In genomic region chr1:34671887-34672286, GRCh38 we compare ENCODE assay signal across 20 cellular contexts.
A peak's percentile ranks its signal among the peaks of the same experiment; 100 is the strongest.
DNase-seq lines count a peak whose midpoint lies in the region; ATAC-seq and TF ChIP-seq lines count a peak whose summit lies in the region.
"Had no signal": no experiment of that assay in that cellular context is flagged by ENCODE, and none has a peak within 500 bp of the region (broad histone marks: within the 10 kb centered on the region; RNA-seq: fewer than 3 reads in every experiment).

No MANE protein-coding gene starts in this region.

- DNase-seq in DMS53 (lab: John Stamatoyannopoulos, UW) (peak; percentile 16), DMS53 treated with DMSO at 0.1 percent for 48 hours (lab: John Stamatoyannopoulos, UW; ENCODE audit: unreplicated experiment) (no peak), erythroblast (lab: John Stamatoyannopoulos, UW) (peak; percentile 11 to 52), globus pallidus (ENCODE audit: low spot score) (no peak)
- no peak for DNase-seq in stimulated activated effector memory CD8-positive, alpha-beta T cell treated with anti-CD3 and anti-CD28 coated beads, Interleukin-12 subunit alpha, Interleukin-12 subunit beta, amount 100 ng/mL, for 72 hours (ENCODE audit: low spot score in 2 of 2)
- no peak for DNase-seq in stimulated activated CD4-positive, alpha-beta T cell treated with anti-CD3 and anti-CD28 coated beads, Interleukin-4, amount 100 ng/mL, for 24 hours
- DNase-seq: AML-193; Caco-2; Calu3; CD4-positive, alpha-beta T cell; CD8-positive, alpha-beta T cell; DMS79 treated with DMSO at 0.1 percent for 48 hours; GF-D8 had no signal

- H3K27ac Mint-ChIP-seq in stimulated activated effector memory CD8-positive, alpha-beta T cell treated with anti-CD3 and anti-CD28 coated beads, Interleukin-12 subunit alpha, Interleukin-12 subunit beta, amount 100 ng/mL, for 72 hours, result no peak overlapping the region
- H3K27ac Mint-ChIP-seq: B cell; CD4-positive, alpha-beta T cell; CD8-positive, alpha-beta T cell had no signal

- TF ChIP-seq CTCF in HEK293 (tag by site-specific recombination; IDR thresholded peaks at IDR 0.05), result no peak

- no peaks in the 10 kb centered on the region for H3K4me1 Mint-ChIP-seq in stimulated activated effector memory CD8-positive, alpha-beta T cell treated with anti-CD3 and anti-CD28 coated beads, Interleukin-12 subunit alpha, Interleukin-12 subunit beta, amount 100 ng/mL, for 72 hours
- H3K4me1 Mint-ChIP-seq: B cell had no signal

- POLR2A ChIA-PET in HEK293 (lab: Yijun Ruan, JAX), result interaction anchor here (0.6 kb wide), 1 partner anchor 12 kb away, joined by 6 read pairs; no protein-coding TSS in a partner anchor

- H3K9me3 ChIP-seq in HEK293 (ENCODE audit: control insufficient read depth, insufficient read depth, low read depth, low read length), result no peaks in the 10 kb centered on the region
- H3K9me3 ChIP-seq: A549, Caco-2 had no signal

- H3K36me3 Mint-ChIP-seq in stimulated activated effector memory CD8-positive, alpha-beta T cell treated with anti-CD3 and anti-CD28 coated beads, Interleukin-12 subunit alpha, Interleukin-12 subunit beta, amount 100 ng/mL, for 72 hours, result no peaks in the 10 kb centered on the region
- H3K36me3 Mint-ChIP-seq: CD8-positive, alpha-beta T cell had no signal

- H3K9me3 Mint-ChIP-seq in stimulated activated effector memory CD8-positive, alpha-beta T cell treated with anti-CD3 and anti-CD28 coated beads, Interleukin-12 subunit alpha, Interleukin-12 subunit beta, amount 100 ng/mL, for 72 hours, result peaks cover 5% of the 10 kb centered on the region

- no peak overlapping the region for H3K4me3 Mint-ChIP-seq in stimulated activated effector memory CD8-positive, alpha-beta T cell treated with anti-CD3 and anti-CD28 coated beads, Interleukin-12 subunit alpha, Interleukin-12 subunit beta, amount 100 ng/mL, for 72 hours
- H3K4me3 Mint-ChIP-seq: B cell; CD4-positive, alpha-beta T cell; CD8-positive, alpha-beta T cell had no signal

- no peak overlapping the region for H3K27ac ChIP-seq in HEK293 (ENCODE audit: extremely low read depth, low read depth, low read length)
- H3K27ac ChIP-seq: 22Rv1; A549; BLaER1 treated with 17β-estradiol and CSF1 and Interleukin-3, amounts not matched to agents 10 nM and 100 nM; C4-2B had no signal

- H3K4me1 ChIP-seq in HEK293 (ENCODE audit: control insufficient read depth, insufficient read depth, low read length), result no peaks in the 10 kb centered on the region
- H3K4me1 ChIP-seq: A549; BLaER1 treated with 17β-estradiol and CSF1 and Interleukin-3, amounts not matched to agents 10 nM and 100 nM; Caco-2 had no signal

- no peak overlapping the region for H3K4me3 ChIP-seq in HEK293 (ENCODE audit: low read depth, low read length)
- H3K4me3 ChIP-seq: A549 had no signal

- no peaks in the 10 kb centered on the region for H3K36me3 ChIP-seq in HEK293 (ENCODE audit: control insufficient read depth in 2 of 2, insufficient read depth in 1 of 2, low read length in 2 of 2)
- H3K36me3 ChIP-seq: BLaER1 treated with 17β-estradiol and CSF1 and Interleukin-3, amounts not matched to agents 10 nM and 100 nM had no signal

- CTCF ChIA-PET in HEK293 (lab: Yijun Ruan, JAX), result interaction anchor here (0.5 kb wide), 1 partner anchor 64 kb away, joined by 3 read pairs; no protein-coding TSS in a partner anchor

- no peak for TF ChIP-seq POLR2A in erythroblast (IDR thresholded peaks at IDR 0.05; ENCODE audit: low read length)

- ATAC-seq in stimulated activated effector memory CD8-positive, alpha-beta T cell treated with anti-CD3 and anti-CD28 coated beads, Interleukin-12 subunit alpha, Interleukin-12 subunit beta, amount 100 ng/mL, for 72 hours, result peak; percentile 16
- no peak for ATAC-seq in GM18868 (IDR thresholded peaks at IDR 0.05; ENCODE audit: unreplicated experiment)
- ATAC-seq: A549; CD8-positive, alpha-beta T cell had no signal

TF ChIP-seq in HEK293, 187 proteins besides CTCF, POLR2A, EP300 and RAD21:
- TF ChIP-seq ZFP69B (tag by site-specific recombination; IDR thresholded peaks at IDR 0.05) (no peak), SETDB1 (IDR thresholded peaks at IDR 0.05; ENCODE audit: insufficient read length, low read length) (peak; percentile 38), ZNF645 (tag by site-specific recombination; IDR thresholded peaks at IDR 0.05) (no peak)

Comparison
In these comparisons a context has a peak if more than half of its experiments do, and no peak if none do; other contexts are left out.
1. DNase-seq: peak in DMS53 (single experiment) and erythroblast (2 of 2); none in DMS53 treated with DMSO at 0.1 percent for 48 hours (single experiment), stimulated activated effector memory CD8-positive, alpha-beta T cell treated with anti-CD3 and anti-CD28 coated beads, Interleukin-12 subunit alpha, Interleukin-12 subunit beta, amount 100 ng/mL, for 72 hours (0 of 2), globus pallidus (single experiment) and stimulated activated CD4-positive, alpha-beta T cell treated with anti-CD3 and anti-CD28 coated beads, Interleukin-4, amount 100 ng/mL, for 24 hours (single experiment).